In the genomic region with DNA sequence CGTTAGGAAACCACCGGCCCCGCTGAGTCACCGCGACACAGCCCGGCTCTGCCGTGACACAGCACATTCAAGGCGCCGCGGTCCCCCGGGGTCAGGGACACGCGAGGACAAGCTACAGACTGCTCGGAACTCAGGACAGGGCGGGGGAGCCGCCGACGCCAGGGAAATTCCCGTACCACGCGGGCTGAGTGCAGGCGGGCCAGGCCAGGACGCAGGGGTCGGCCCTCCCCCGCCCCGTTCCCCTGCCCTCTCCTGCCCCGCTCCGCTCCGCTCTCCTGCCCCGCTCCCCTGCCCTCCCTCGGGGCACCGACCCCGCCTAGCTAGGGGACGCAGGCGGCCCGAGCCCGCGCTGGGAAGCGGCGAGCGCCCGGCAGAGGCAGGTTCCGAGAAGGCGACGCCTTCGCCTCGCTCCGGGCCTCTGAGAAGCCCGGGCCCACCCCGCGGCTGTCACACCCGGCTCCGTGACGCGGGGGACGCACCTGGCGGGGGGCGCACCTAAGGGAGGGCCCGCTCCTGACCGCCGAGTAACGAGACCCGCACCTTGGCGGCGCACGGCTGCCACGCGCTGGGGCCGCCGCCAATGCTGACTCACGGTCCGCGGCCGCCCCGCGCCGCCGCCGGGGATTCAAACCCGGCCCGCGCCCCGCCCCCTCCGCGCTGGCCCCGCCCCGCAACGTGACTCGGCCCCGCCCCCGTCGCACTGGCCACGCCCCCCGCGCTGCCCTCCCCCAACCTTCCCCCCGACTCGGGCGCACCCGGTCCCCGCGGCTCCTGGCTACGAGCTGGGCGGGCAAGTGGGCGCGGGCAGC, we compare ENCODE assay signal across 1 cellular context.
A peak's percentile ranks its signal among the peaks of the same experiment; 100 is the strongest.
TF ChIP-seq lines count a peak whose summit lies in the region.

No MANE protein-coding gene starts in this region.

TF ChIP-seq in A549, 52 proteins besides CTCF, POLR2A, EP300 and RAD21 (continued from another document):
- peak in 1 of 2 experiments; percentile 39; a peak in 1 of 4 replicates for TF ChIP-seq CEBPB (IDR thresholded peaks at IDR 0.05)
- no peak for TF ChIP-seq ZSCAN20 (CRISPR knock-in tag; IDR thresholded peaks at IDR 0.05)
- TF ChIP-seq, protein P1, sequence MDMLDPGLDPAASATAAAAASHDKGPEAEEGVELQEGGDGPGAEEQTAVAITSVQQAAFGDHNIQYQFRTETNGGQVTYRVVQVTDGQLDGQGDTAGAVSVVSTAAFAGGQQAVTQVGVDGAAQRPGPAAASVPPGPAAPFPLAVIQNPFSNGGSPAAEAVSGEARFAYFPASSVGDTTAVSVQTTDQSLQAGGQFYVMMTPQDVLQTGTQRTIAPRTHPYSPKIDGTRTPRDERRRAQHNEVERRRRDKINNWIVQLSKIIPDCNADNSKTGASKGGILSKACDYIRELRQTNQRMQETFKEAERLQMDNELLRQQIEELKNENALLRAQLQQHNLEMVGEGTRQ (IDR thresholded peaks at IDR 0.05), result no peak
- TF ChIP-seq, protein P2, sequence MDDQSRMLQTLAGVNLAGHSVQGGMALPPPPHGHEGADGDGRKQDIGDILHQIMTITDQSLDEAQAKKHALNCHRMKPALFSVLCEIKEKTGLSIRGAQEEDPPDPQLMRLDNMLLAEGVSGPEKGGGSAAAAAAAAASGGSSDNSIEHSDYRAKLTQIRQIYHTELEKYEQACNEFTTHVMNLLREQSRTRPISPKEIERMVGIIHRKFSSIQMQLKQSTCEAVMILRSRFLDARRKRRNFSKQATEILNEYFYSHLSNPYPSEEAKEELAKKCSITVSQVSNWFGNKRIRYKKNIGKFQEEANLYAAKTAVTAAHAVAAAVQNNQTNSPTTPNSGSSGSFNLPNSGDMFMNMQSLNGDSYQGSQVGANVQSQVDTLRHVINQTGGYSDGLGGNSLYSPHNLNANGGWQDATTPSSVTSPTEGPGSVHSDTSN (IDR thresholded peaks at IDR 0.05), result 0 out of 2 replicates have a peak, but pooled peaks have one; percentile 50
- peak; percentile 57 for TF ChIP-seq PHF8 (IDR thresholded peaks at IDR 0.05; ENCODE audit: borderline replicate concordance, low read depth)
- TF ChIP-seq, protein P3, sequence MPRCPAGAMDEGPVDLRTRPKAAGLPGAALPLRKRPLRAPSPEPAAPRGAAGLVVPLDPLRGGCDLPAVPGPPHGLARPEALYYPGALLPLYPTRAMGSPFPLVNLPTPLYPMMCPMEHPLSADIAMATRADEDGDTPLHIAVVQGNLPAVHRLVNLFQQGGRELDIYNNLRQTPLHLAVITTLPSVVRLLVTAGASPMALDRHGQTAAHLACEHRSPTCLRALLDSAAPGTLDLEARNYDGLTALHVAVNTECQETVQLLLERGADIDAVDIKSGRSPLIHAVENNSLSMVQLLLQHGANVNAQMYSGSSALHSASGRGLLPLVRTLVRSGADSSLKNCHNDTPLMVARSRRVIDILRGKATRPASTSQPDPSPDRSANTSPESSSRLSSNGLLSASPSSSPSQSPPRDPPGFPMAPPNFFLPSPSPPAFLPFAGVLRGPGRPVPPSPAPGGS (IDR thresholded peaks at IDR 0.05), result peak; percentile 72; the same call in 2 of the 3 replicates
- TF ChIP-seq NFE2L2 (conservative IDR thresholded peaks at IDR 0.05; ENCODE audit: low read length), result peak; percentile 96
- TF ChIP-seq CHD2 (IDR thresholded peaks at IDR 0.05; ENCODE audit: low read length, partially characterized antibody), result no peak
- peak; percentile 99 for TF ChIP-seq MAFK (IDR thresholded peaks at IDR 0.05; ENCODE audit: partially characterized antibody)
- TF ChIP-seq, protein P4, sequence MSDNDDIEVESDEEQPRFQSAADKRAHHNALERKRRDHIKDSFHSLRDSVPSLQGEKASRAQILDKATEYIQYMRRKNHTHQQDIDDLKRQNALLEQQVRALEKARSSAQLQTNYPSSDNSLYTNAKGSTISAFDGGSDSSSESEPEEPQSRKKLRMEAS (IDR thresholded peaks at IDR 0.05), result peak; percentile 75
- TF ChIP-seq HOXA7 (CRISPR knock-in tag; IDR thresholded peaks at IDR 0.05), result peak; percentile 55; the same call in 1 of the 2 replicates
- peak; percentile 89 for TF ChIP-seq TFCP2L1 (CRISPR knock-in tag; IDR thresholded peaks at IDR 0.05)
- no peak for TF ChIP-seq MYC (IDR thresholded peaks at IDR 0.05; ENCODE audit: borderline replicate concordance, low read length)
- 0 out of 2 replicates have a peak, but pooled peaks have one; percentile 13 for TF ChIP-seq ESRRA (IDR thresholded peaks at IDR 0.05; ENCODE audit: borderline replicate concordance, low read length)
- no peak for TF ChIP-seq SREBF2 (IDR thresholded peaks at IDR 0.05)
- peak; percentile 9; the same call in 1 of the 2 replicates for TF ChIP-seq FOSL2 (IDR thresholded peaks at IDR 0.05)
- TF ChIP-seq FOSL2 (CRISPR knock-in tag; IDR thresholded peaks at IDR 0.05), result peak; percentile 94
- peak; percentile 46; the same call in 1 of the 2 replicates for TF ChIP-seq HOXB5 (CRISPR knock-in tag; IDR thresholded peaks at IDR 0.05)
- TF ChIP-seq, protein P5, sequence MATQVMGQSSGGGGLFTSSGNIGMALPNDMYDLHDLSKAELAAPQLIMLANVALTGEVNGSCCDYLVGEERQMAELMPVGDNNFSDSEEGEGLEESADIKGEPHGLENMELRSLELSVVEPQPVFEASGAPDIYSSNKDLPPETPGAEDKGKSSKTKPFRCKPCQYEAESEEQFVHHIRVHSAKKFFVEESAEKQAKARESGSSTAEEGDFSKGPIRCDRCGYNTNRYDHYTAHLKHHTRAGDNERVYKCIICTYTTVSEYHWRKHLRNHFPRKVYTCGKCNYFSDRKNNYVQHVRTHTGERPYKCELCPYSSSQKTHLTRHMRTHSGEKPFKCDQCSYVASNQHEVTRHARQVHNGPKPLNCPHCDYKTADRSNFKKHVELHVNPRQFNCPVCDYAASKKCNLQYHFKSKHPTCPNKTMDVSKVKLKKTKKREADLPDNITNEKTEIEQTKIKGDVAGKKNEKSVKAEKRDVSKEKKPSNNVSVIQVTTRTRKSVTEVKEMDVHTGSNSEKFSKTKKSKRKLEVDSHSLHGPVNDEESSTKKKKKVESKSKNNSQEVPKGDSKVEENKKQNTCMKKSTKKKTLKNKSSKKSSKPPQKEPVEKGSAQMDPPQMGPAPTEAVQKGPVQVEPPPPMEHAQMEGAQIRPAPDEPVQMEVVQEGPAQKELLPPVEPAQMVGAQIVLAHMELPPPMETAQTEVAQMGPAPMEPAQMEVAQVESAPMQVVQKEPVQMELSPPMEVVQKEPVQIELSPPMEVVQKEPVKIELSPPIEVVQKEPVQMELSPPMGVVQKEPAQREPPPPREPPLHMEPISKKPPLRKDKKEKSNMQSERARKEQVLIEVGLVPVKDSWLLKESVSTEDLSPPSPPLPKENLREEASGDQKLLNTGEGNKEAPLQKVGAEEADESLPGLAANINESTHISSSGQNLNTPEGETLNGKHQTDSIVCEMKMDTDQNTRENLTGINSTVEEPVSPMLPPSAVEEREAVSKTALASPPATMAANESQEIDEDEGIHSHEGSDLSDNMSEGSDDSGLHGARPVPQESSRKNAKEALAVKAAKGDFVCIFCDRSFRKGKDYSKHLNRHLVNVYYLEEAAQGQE (IDR thresholded peaks at IDR 0.05), result no peak
- no peak; the same call in 1 of the 2 replicates for TF ChIP-seq TP53 (CRISPR knock-in tag; IDR thresholded peaks at IDR 0.05)
